ENCODE assay signal across 8 cellular contexts in the genomic region with DNA sequence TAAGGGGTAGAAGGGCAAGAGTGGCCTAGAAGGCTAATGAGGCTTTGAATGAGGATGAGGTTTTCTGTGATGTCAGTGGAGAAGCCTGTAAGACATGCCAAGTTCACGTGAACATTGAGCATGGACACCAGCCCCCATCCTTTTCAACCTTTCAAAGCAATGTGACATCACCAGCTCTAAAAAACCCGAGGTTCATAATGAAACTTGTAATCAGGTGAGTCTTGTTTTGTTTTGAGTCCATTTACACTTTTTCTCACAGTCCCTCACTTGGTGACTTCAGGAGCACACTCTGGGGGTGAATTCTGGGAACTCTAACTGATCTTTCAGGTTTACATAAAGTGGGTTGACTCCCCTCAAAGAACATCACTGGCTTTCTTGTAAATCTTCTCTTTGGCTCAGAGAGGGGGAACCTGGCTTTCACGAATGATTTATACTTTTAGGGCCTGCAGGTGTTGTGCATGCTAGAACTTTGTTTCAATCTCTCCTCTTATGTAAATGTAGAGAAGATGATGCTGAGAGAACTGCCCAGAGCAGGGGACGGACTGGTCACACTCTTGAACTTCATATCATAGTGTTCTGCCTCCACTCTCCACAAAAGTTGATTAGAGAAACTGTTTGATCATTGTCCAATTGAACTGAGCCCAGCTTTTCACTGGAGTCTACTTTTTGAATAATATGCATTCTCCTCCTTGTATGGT.
DNase-seq lines count a peak whose midpoint lies in the region; ATAC-seq and TF ChIP-seq lines count a peak whose summit lies in the region.

No MANE protein-coding gene starts in this region.

- CTCF ChIA-PET in activated CD8-positive, alpha-beta T cell treated with anti-CD3 and anti-CD28 coated beads for 36 hours (lab: Charles Lee) = interaction anchor here (0.8 to 2.7 kb wide), 11 partner anchors 8 to 205 kb away, joined by 3 to 13 read pairs (median 4); no protein-coding TSS in a partner anchor
- CTCF ChIA-PET in Calu3 (lab: Charles Lee) = no interaction called here

- TF ChIP-seq CTCF in natural killer cell (IDR thresholded peaks at IDR 0.05) = no peak
- TF ChIP-seq CTCF in activated CD8-positive, alpha-beta T cell treated with anti-CD3 and anti-CD28 coated beads for 36 hours (IDR thresholded peaks at IDR 0.05) = no peak
- no peak for TF ChIP-seq CTCF in osteocyte (IDR thresholded peaks at IDR 0.05)
- TF ChIP-seq CTCF in Calu3 (IDR thresholded peaks at IDR 0.05; ENCODE audit: unreplicated experiment) = no peak

- H3K9me3 Mint-ChIP-seq in natural killer cell treated with Interleukin-12 subunit alpha and Interleukin-12 subunit beta and Interleukin-15 and Interleukin-18, amount 100 ng/mL, for 72 hours = peaks cover 6% of the 10 kb centered on the region
- no peaks in the 10 kb centered on the region for H3K9me3 Mint-ChIP-seq in natural killer cell
- H3K9me3 Mint-ChIP-seq in activated CD8-positive, alpha-beta T cell treated with anti-CD3 and anti-CD28 coated beads for 36 hours = peaks cover 7% of the 10 kb centered on the region
- H3K9me3 Mint-ChIP-seq in osteocyte (ENCODE audit: unreplicated experiment) = no peaks in the 10 kb centered on the region
- no peaks in the 10 kb centered on the region for H3K9me3 Mint-ChIP-seq in Calu3 (ENCODE audit: low read depth, unreplicated experiment)

- POLR2A ChIA-PET in activated CD8-positive, alpha-beta T cell treated with anti-CD3 and anti-CD28 coated beads for 36 hours (lab: Charles Lee) = interaction anchor here (0.8 to 5.1 kb wide), 21 partner anchors 9 to 219 kb away, joined by 3 to 26 read pairs (median 5); no protein-coding TSS in a partner anchor

- H3K27me3 Mint-ChIP-seq in natural killer cell treated with Interleukin-12 subunit alpha and Interleukin-12 subunit beta and Interleukin-15 and Interleukin-18, amount 100 ng/mL, for 72 hours = no peaks in the 10 kb centered on the region
- H3K27me3 Mint-ChIP-seq in natural killer cell (ENCODE audit: low read depth in 2 of 2) (no peaks in the 10 kb centered on the region), osteocyte (ENCODE audit: unreplicated experiment) (no peaks in the 10 kb centered on the region), Calu3 (ENCODE audit: unreplicated experiment) (no peaks in the 10 kb centered on the region)
- no peaks in the 10 kb centered on the region for H3K27me3 Mint-ChIP-seq in activated CD8-positive, alpha-beta T cell treated with anti-CD3 and anti-CD28 coated beads for 36 hours

- peak overlapping the region; percentile 56 for H3K4me3 Mint-ChIP-seq in natural killer cell treated with Interleukin-12 subunit alpha and Interleukin-12 subunit beta and Interleukin-15 and Interleukin-18, amount 100 ng/mL, for 72 hours
- H3K4me3 Mint-ChIP-seq in natural killer cell (no peak overlapping the region), osteocyte (ENCODE audit: unreplicated experiment) (no peak overlapping the region), Calu3 (ENCODE audit: low read depth, unreplicated experiment) (no peak overlapping the region)
- H3K4me3 Mint-ChIP-seq in activated CD8-positive, alpha-beta T cell treated with anti-CD3 and anti-CD28 coated beads for 36 hours = peak overlapping the region; percentile 6

- BruUV-seq in Calu3 (replicated peaks; lab: Mats Ljungman, UMichigan) = no TSS peak

- peaks cover 41 to 78% of the 10 kb centered on the region in 2 donors for H3K4me1 Mint-ChIP-seq in natural killer cell treated with Interleukin-12 subunit alpha and Interleukin-12 subunit beta and Interleukin-15 and Interleukin-18, amount 100 ng/mL, for 72 hours (ENCODE audit: low read depth in 2 of 2)
- H3K4me1 Mint-ChIP-seq in natural killer cell = peaks cover 3 to 4% of the 10 kb centered on the region in 2 donors
- peaks cover 72% of the 10 kb centered on the region for H3K4me1 Mint-ChIP-seq in activated CD8-positive, alpha-beta T cell treated with anti-CD3 and anti-CD28 coated beads for 36 hours (ENCODE audit: low read depth)
- no peaks in the 10 kb centered on the region for H3K4me1 Mint-ChIP-seq in osteocyte (ENCODE audit: unreplicated experiment)
- H3K4me1 Mint-ChIP-seq in Calu3 (ENCODE audit: low read depth, unreplicated experiment) = peaks cover 6% of the 10 kb centered on the region

- H3K36me3 Mint-ChIP-seq in natural killer cell treated with Interleukin-12 subunit alpha and Interleukin-12 subunit beta and Interleukin-15 and Interleukin-18, amount 100 ng/mL, for 72 hours = peaks cover 35% of the 10 kb centered on the region
- H3K36me3 Mint-ChIP-seq in natural killer cell (no peaks in the 10 kb centered on the region), osteocyte (ENCODE audit: unreplicated experiment) (no peaks in the 10 kb centered on the region), Calu3 (ENCODE audit: insufficient read depth, unreplicated experiment) (no peaks in the 10 kb centered on the region)
- peaks cover 4% of the 10 kb centered on the region for H3K36me3 Mint-ChIP-seq in activated CD8-positive, alpha-beta T cell treated with anti-CD3 and anti-CD28 coated beads for 36 hours (ENCODE audit: low read depth)

- DNase-seq in natural killer cell treated with Interleukin-12 subunit alpha and Interleukin-12 subunit beta and Interleukin-15 and Interleukin-18, amount 100 ng/mL, for 72 hours (ENCODE audit: low spot score) = peak; percentile 62
- DNase-seq in natural killer cell (no peak), germinal center (ENCODE audit: low spot score) (no peak), osteocyte (ENCODE audit: extremely low spot score, unreplicated experiment) (no peak), Calu3 (no peak), NOMO-1 (lab: John Stamatoyannopoulos, UW; ENCODE audit: unreplicated experiment in 2 of 2) (no peak)
- DNase-seq in activated CD8-positive, alpha-beta T cell treated with anti-CD3 and anti-CD28 coated beads for 36 hours = peak; percentile 82

- H3K27ac Mint-ChIP-seq in natural killer cell treated with Interleukin-12 subunit alpha and Interleukin-12 subunit beta and Interleukin-15 and Interleukin-18, amount 100 ng/mL, for 72 hours = peak overlapping the region; percentile 88 to 94
- peak overlapping the region in 1 of 2 donors; percentile 45 for H3K27ac Mint-ChIP-seq in natural killer cell
- peak overlapping the region; percentile 94 for H3K27ac Mint-ChIP-seq in activated CD8-positive, alpha-beta T cell treated with anti-CD3 and anti-CD28 coated beads for 36 hours
- no peak overlapping the region for H3K27ac Mint-ChIP-seq in osteocyte (ENCODE audit: unreplicated experiment)
- no peak overlapping the region for H3K27ac Mint-ChIP-seq in Calu3 (ENCODE audit: unreplicated experiment)

- peak; percentile 89 to 90 for ATAC-seq in natural killer cell treated with Interleukin-12 subunit alpha and Interleukin-12 subunit beta and Interleukin-15 and Interleukin-18, amount 100 ng/mL, for 72 hours
- ATAC-seq in natural killer cell = no peak
- peak; percentile 80 for ATAC-seq in HG03045 (IDR thresholded peaks at IDR 0.05; ENCODE audit: unreplicated experiment)
- ATAC-seq in activated CD8-positive, alpha-beta T cell treated with anti-CD3 and anti-CD28 coated beads for 36 hours = peak; percentile 88

- intact Hi-C loops in natural killer cell (cut with micrococcal nuclease) (no loop called here), Calu3 (cut with micrococcal nuclease; ENCODE audit: unreplicated experiment) (loop anchor here (10.0 kb wide), 1 partner anchor 85 kb away; no protein-coding TSS in a partner anchor)
- intact Hi-C loops in activated CD8-positive, alpha-beta T cell treated with anti-CD3 and anti-CD28 coated beads for 36 hours (cut with micrococcal nuclease) = loop anchor here (2.0 to 5.0 kb wide), 3 partner anchors 91 to 203 kb away; no protein-coding TSS in a partner anchor

Comparison
In these comparisons a context has a peak if more than half of its experiments do, and no peak if none do; other contexts are left out.
1. ATAC-seq: peak in natural killer cell treated with Interleukin-12 subunit alpha and Interleukin-12 subunit beta and Interleukin-15 and Interleukin-18, amount 100 ng/mL, for 72 hours (2 of 2), HG03045 (single experiment) and activated CD8-positive, alpha-beta T cell treated with anti-CD3 and anti-CD28 coated beads for 36 hours (single experiment); none in natural killer cell (0 of 3).
2. DNase-seq: peak in natural killer cell treated with Interleukin-12 subunit alpha and Interleukin-12 subunit beta and Interleukin-15 and Interleukin-18, amount 100 ng/mL, for 72 hours (single experiment) and activated CD8-positive, alpha-beta T cell treated with anti-CD3 and anti-CD28 coated beads for 36 hours (single experiment); none in natural killer cell (single experiment), germinal center (single experiment), osteocyte (single experiment), Calu3 (single experiment) and NOMO-1 (0 of 2).
3. H3K4me3 Mint-ChIP-seq: peak in natural killer cell treated with Interleukin-12 subunit alpha and Interleukin-12 subunit beta and Interleukin-15 and Interleukin-18, amount 100 ng/mL, for 72 hours (single experiment) and activated CD8-positive, alpha-beta T cell treated with anti-CD3 and anti-CD28 coated beads for 36 hours (single experiment); none in natural killer cell (single experiment), osteocyte (single experiment) and Calu3 (single experiment).
4. H3K27ac Mint-ChIP-seq: peak in natural killer cell treated with Interleukin-12 subunit alpha and Interleukin-12 subunit beta and Interleukin-15 and Interleukin-18, amount 100 ng/mL, for 72 hours (2 of 2) and activated CD8-positive, alpha-beta T cell treated with anti-CD3 and anti-CD28 coated beads for 36 hours (single experiment); none in osteocyte (single experiment) and Calu3 (single experiment).